Comparison of ENCODE assay signal across 23 cellular contexts in the genomic region with DNA sequence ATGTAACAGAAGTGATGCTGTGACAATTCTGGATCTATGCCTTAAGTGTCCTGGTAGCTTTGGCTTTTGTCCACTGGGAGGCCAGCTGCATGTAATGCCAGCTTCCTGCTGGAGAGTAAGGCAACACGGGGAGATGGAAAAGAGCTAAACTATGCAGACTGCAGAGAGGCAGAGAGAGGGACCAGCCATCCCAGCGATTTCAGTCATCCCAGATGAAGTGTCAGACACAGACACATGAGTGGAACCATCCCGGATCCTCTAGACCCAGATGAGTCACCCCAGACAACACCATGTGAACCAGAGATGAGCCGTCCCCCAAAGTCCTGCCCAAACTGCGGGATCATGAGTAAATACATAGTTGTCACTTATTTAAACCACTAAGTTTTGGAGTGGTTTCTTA. TPM values are rescaled to one million over a fixed set of nuclear protein-coding genes. Genes with fewer than 3 reads are reported as not detected.
A peak's percentile ranks its signal among the peaks of the same experiment; 100 is the strongest.
DNase-seq lines count a peak whose midpoint lies in the region; ATAC-seq and TF ChIP-seq lines count a peak whose summit lies in the region.
"Had no signal": no experiment of that assay in that cellular context is flagged by ENCODE, and none has a peak within 500 bp of the region (broad histone marks: within the 10 kb centered on the region; RNA-seq: fewer than 3 reads in every experiment).

No MANE protein-coding gene starts in this region.

- intact Hi-C loops in heart left ventricle (cut with DNase I) (no loop called here), cardiac septum (cut with DNase I) (no loop called here)

- TF ChIP-seq CTCF in heart left ventricle (IDR thresholded peaks at IDR 0.05) = no peak
- TF ChIP-seq CTCF in endodermal cell (conservative IDR thresholded peaks at IDR 0.05) = peak; percentile 27
- no peak for TF ChIP-seq CTCF in WTC11 (IDR thresholded peaks at IDR 0.05)

- POLR2A ChIA-PET in WTC11 (lab: Charles Lee) = no interaction called here

- H3K27me3 Mint-ChIP-seq in endodermal cell (ENCODE audit: insufficient read depth) (no peaks in the 10 kb centered on the region), WTC11 (ENCODE audit: low read depth) (no peaks in the 10 kb centered on the region)
- H3K27me3 Mint-ChIP-seq: activated CD4-positive, alpha-beta T cell treated with anti-CD3 and anti-CD28 coated beads for 36 hours had no signal

- H3K36me3 ChIP-seq in heart left ventricle (no peaks in the 10 kb centered on the region), endodermal cell (ENCODE audit: control insufficient read depth, insufficient read depth, low read length) (no peaks in the 10 kb centered on the region), skeletal muscle satellite cell (ENCODE audit: insufficient read depth, low read length) (no peaks in the 10 kb centered on the region)
- H3K36me3 ChIP-seq: HAP-1 had no signal

- H3K27ac Mint-ChIP-seq in endodermal cell (no peak overlapping the region), WTC11 (no peak overlapping the region)
- H3K27ac Mint-ChIP-seq: activated CD4-positive, alpha-beta T cell treated with anti-CD3 and anti-CD28 coated beads for 36 hours; naive thymus-derived CD4-positive, alpha-beta T cell had no signal

- H3K4me1 ChIP-seq in heart left ventricle (peaks cover 0 to 12% (median 0%) of the 10 kb centered on the region in 12 donors), endodermal cell (ENCODE audit: control insufficient read depth, insufficient read depth, low read length) (no peaks in the 10 kb centered on the region), skeletal muscle satellite cell (ENCODE audit: control insufficient read depth, insufficient read depth, low read length) (peaks cover 18% of the 10 kb centered on the region)
- H3K4me1 ChIP-seq: HAP-1 had no signal

- no peak for TF ChIP-seq POLR2A in heart left ventricle (IDR thresholded peaks at IDR 0.05)

- H3K27me3 ChIP-seq in heart left ventricle (peaks cover 0 to 14% (median 0%) of the 10 kb centered on the region in 9 donors), endodermal cell (ENCODE audit: control insufficient read depth, insufficient read depth, low read length, poor library complexity, severe bottlenecking) (no peaks in the 10 kb centered on the region), skeletal muscle satellite cell (ENCODE audit: control insufficient read depth, insufficient read depth, low read length) (no peaks in the 10 kb centered on the region)

- H3K4me3 ChIP-seq in heart left ventricle (no peak overlapping the region), endodermal cell (ENCODE audit: low read length) (no peak overlapping the region), skeletal muscle satellite cell (ENCODE audit: low read length) (no peak overlapping the region)
- H3K4me3 ChIP-seq: HAP-1 had no signal

- ATAC-seq in heart left ventricle (peak in 3 of 4 donors; percentile 20 to 39 (median 33)), left lobe of liver (no peak), WTC11 (no peak; the same call in 1 of the 2 replicates)
- ATAC-seq: activated CD4-positive, alpha-beta T cell treated with anti-CD3 and anti-CD28 coated beads for 36 hours; naive thymus-derived CD4-positive, alpha-beta T cell had no signal

- H3K9me3 Mint-ChIP-seq in endodermal cell (peaks cover 60% of the 10 kb centered on the region), WTC11 (peaks cover 8% of the 10 kb centered on the region)
- H3K9me3 Mint-ChIP-seq: naive thymus-derived CD4-positive, alpha-beta T cell had no signal

- H3K9ac ChIP-seq in endodermal cell (ENCODE audit: extremely low read depth, low read length, poor library complexity, severe bottlenecking) = no peak overlapping the region
- H3K9ac ChIP-seq in skeletal muscle satellite cell (ENCODE audit: low read depth, low read length) = no peak overlapping the region

- H3K27ac ChIP-seq in heart left ventricle (no peak overlapping the region), endodermal cell (ENCODE audit: low read depth, low read length) (no peak overlapping the region)

- H3K4me1 Mint-ChIP-seq in endodermal cell = no peaks in the 10 kb centered on the region
- peaks cover 8% of the 10 kb centered on the region for H3K4me1 Mint-ChIP-seq in WTC11
- H3K4me1 Mint-ChIP-seq: activated CD4-positive, alpha-beta T cell treated with anti-CD3 and anti-CD28 coated beads for 36 hours; naive thymus-derived CD4-positive, alpha-beta T cell had no signal

- H3K36me3 Mint-ChIP-seq in endodermal cell (ENCODE audit: low read depth) = no peaks in the 10 kb centered on the region
- H3K36me3 Mint-ChIP-seq in WTC11 = no peaks in the 10 kb centered on the region
- H3K36me3 Mint-ChIP-seq: naive thymus-derived CD4-positive, alpha-beta T cell had no signal

- CTCF ChIA-PET in WTC11 (lab: Charles Lee) = no interaction called here

- 56 to 67% (median 62%) methylated on average over 5 of the region's 5 CpGs for WGBS in heart left ventricle, 4 donors
- 82% methylated on average over 5 of the region's 5 CpGs; no CpG with 5 or more reads in 1 of the 2 experiments for whole genome bisulfite sequencing in endodermal cell (ENCODE audit: insufficient coverage in 1 of 2, insufficient read length in 1 of 2), 2 experiments

- H3K4me3 Mint-ChIP-seq in endodermal cell (no peak overlapping the region), WTC11 (no peak overlapping the region)
- H3K4me3 Mint-ChIP-seq: activated CD4-positive, alpha-beta T cell treated with anti-CD3 and anti-CD28 coated beads for 36 hours; naive thymus-derived CD4-positive, alpha-beta T cell had no signal

- peaks cover 0 to 7% (median 0%) of the 10 kb centered on the region in 12 donors for H3K9me3 ChIP-seq in heart left ventricle
- H3K9me3 ChIP-seq in endodermal cell (ENCODE audit: control insufficient read depth, low read length) = no peaks in the 10 kb centered on the region
- no peaks in the 10 kb centered on the region for H3K9me3 ChIP-seq in skeletal muscle satellite cell (replicated peaks; ENCODE audit: low read length)
- H3K9me3 ChIP-seq: HAP-1 had no signal

- H3K4me2 ChIP-seq in skeletal muscle satellite cell (ENCODE audit: low read length) = peak overlapping the region; percentile 47

- DNase-seq in heart left ventricle (peak in 1 of 5 donors; percentile 32), cardiac septum (ENCODE audit: low spot score) (no peak), LHCN-M2 (ENCODE audit: low read depth) (peak; percentile 74), endodermal cell (no peak), putamen (ENCODE audit: low spot score) (no peak), left lobe of liver (ENCODE audit: low spot score) (no peak), WTC11 (ENCODE audit: low spot score) (no peak)
- DNase-seq: activated CD4-positive, alpha-beta T cell treated with anti-CD3 and anti-CD28 coated beads for 36 hours; activated naive CD4-positive, alpha-beta T cell treated with anti-CD3 and anti-CD28 coated beads, Interleukin-2, amount 50 U/mL, for 16 hours; aorta; cerebellar nuclear complex; erythroblast; GDM1; kidney; naive thymus-derived CD4-positive, alpha-beta T cell; NCI-H146; NCI-H2171; NCI-H526; occipital lobe; SW 1271; trophoblast cell had no signal

TF ChIP-seq in WTC11, 78 proteins besides CTCF, POLR2A, EP300 and RAD21 (continues in another document):
- no peak for TF ChIP-seq ZNF416 (CRISPR knock-in tag; IDR thresholded peaks at IDR 0.05)
- no peak for TF ChIP-seq EMX1 (CRISPR knock-in tag; IDR thresholded peaks at IDR 0.05)
- TF ChIP-seq, protein P1, sequence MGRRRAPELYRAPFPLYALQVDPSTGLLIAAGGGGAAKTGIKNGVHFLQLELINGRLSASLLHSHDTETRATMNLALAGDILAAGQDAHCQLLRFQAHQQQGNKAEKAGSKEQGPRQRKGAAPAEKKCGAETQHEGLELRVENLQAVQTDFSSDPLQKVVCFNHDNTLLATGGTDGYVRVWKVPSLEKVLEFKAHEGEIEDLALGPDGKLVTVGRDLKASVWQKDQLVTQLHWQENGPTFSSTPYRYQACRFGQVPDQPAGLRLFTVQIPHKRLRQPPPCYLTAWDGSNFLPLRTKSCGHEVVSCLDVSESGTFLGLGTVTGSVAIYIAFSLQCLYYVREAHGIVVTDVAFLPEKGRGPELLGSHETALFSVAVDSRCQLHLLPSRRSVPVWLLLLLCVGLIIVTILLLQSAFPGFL (CRISPR knock-in tag; IDR thresholded peaks at IDR 0.05; ENCODE audit: borderline replicate concordance) = no peak
- TF ChIP-seq, protein P2, sequence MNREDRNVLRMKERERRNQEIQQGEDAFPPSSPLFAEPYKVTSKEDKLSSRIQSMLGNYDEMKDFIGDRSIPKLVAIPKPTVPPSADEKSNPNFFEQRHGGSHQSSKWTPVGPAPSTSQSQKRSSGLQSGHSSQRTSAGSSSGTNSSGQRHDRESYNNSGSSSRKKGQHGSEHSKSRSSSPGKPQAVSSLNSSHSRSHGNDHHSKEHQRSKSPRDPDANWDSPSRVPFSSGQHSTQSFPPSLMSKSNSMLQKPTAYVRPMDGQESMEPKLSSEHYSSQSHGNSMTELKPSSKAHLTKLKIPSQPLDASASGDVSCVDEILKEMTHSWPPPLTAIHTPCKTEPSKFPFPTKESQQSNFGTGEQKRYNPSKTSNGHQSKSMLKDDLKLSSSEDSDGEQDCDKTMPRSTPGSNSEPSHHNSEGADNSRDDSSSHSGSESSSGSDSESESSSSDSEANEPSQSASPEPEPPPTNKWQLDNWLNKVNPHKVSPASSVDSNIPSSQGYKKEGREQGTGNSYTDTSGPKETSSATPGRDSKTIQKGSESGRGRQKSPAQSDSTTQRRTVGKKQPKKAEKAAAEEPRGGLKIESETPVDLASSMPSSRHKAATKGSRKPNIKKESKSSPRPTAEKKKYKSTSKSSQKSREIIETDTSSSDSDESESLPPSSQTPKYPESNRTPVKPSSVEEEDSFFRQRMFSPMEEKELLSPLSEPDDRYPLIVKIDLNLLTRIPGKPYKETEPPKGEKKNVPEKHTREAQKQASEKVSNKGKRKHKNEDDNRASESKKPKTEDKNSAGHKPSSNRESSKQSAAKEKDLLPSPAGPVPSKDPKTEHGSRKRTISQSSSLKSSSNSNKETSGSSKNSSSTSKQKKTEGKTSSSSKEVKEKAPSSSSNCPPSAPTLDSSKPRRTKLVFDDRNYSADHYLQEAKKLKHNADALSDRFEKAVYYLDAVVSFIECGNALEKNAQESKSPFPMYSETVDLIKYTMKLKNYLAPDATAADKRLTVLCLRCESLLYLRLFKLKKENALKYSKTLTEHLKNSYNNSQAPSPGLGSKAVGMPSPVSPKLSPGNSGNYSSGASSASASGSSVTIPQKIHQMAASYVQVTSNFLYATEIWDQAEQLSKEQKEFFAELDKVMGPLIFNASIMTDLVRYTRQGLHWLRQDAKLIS (CRISPR knock-in tag; IDR thresholded peaks at IDR 0.05; ENCODE audit: borderline replicate concordance) = no peak
- TF ChIP-seq GTF2I (CRISPR knock-in tag; conservative IDR thresholded peaks at IDR 0.05) = no peak
- no peak for TF ChIP-seq SMAD4 (CRISPR knock-in tag; IDR thresholded peaks at IDR 0.05)
- no peak for TF ChIP-seq FOXP1 (CRISPR knock-in tag; IDR thresholded peaks at IDR 0.05; ENCODE audit: borderline replicate concordance)

RNA-seq across cellular contexts. Expression of a gene that starts 14.6 kb away (rescaled TPM):
- total RNA-seq in heart left ventricle (10 to 100 TPM; 38.2 to 85.2 (median 53.8) TPM), cardiac septum (57.3 TPM), LHCN-M2 (2014; rRNA removed) (182 and 185 TPM in 2 replicates), endodermal cell (1 to 10 TPM; 1.8 to 3.4 TPM), left lobe of liver (6.6 TPM), WTC11 (2021) (7.7 to 8.0 TPM (median 7.7 TPM) in 3 replicates)
- polyA plus RNA-seq in heart left ventricle = 100 to 1,000 TPM in 1 of 2 donors, 10 to 100 TPM in 1; 45.0 to 137 TPM
- 52.7 TPM for polyA plus RNA-seq in LHCN-M2 (2012)
- polyA plus RNA-seq in endodermal cell (2013, experiment 1 of 2) = 7.1 TPM
- polyA plus RNA-seq in endodermal cell (2013, experiment 2 of 2) = 7.5 TPM
- 222 and 270 TPM in 2 replicates for total RNA-seq in skeletal muscle satellite cell (2012; rRNA removed)
- total RNA-seq: activated CD4-positive, alpha-beta T cell treated with anti-CD3 and anti-CD28 coated beads for 36 hours; naive thymus-derived CD4-positive, alpha-beta T cell had no signal
- polyA plus RNA-seq: naive thymus-derived CD4-positive, alpha-beta T cell had no signal

Comparison
In these comparisons a context has a peak if more than half of its experiments do, and no peak if none do; other contexts are left out.
1. ATAC-seq: peak in heart left ventricle (3 of 4); none in left lobe of liver (single experiment) and WTC11 (single experiment).